In genomic region chr10:7797582-7797981, GRCh38 we compare ENCODE assay signal across 1 cellular context.
TF ChIP-seq lines count a peak whose summit lies in the region.

No MANE protein-coding gene starts in this region.

TF ChIP-seq in HepG2, 621 proteins besides CTCF, POLR2A, EP300 and RAD21:
- TF ChIP-seq MYNN (CRISPR knock-in tag; IDR thresholded peaks at IDR 0.05; ENCODE audit: low read depth) (no peak), HOMEZ (CRISPR knock-in tag; IDR thresholded peaks at IDR 0.05; ENCODE audit: low read depth) (0 out of 2 replicates have a peak, but pooled peaks have one; percentile 41), FOSL2 (CRISPR knock-in tag; IDR thresholded peaks at IDR 0.05) (peak; percentile 76), ZBTB33 (CRISPR knock-in tag; IDR thresholded peaks at IDR 0.05) (peak; percentile 50; the same call in 1 of the 2 replicates), ZNF564 (CRISPR knock-in tag; IDR thresholded peaks at IDR 0.05) (no peak)
- TF ChIP-seq, protein P1, sequence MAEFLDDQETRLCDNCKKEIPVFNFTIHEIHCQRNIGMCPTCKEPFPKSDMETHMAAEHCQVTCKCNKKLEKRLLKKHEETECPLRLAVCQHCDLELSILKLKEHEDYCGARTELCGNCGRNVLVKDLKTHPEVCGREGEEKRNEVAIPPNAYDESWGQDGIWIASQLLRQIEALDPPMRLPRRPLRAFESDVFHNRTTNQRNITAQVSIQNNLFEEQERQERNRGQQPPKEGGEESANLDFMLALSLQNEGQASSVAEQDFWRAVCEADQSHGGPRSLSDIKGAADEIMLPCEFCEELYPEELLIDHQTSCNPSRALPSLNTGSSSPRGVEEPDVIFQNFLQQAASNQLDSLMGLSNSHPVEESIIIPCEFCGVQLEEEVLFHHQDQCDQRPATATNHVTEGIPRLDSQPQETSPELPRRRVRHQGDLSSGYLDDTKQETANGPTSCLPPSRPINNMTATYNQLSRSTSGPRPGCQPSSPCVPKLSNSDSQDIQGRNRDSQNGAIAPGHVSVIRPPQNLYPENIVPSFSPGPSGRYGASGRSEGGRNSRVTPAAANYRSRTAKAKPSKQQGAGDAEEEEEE (CRISPR knock-in tag; IDR thresholded peaks at IDR 0.05; ENCODE audit: borderline replicate concordance) = no peak
- TF ChIP-seq, protein P2, sequence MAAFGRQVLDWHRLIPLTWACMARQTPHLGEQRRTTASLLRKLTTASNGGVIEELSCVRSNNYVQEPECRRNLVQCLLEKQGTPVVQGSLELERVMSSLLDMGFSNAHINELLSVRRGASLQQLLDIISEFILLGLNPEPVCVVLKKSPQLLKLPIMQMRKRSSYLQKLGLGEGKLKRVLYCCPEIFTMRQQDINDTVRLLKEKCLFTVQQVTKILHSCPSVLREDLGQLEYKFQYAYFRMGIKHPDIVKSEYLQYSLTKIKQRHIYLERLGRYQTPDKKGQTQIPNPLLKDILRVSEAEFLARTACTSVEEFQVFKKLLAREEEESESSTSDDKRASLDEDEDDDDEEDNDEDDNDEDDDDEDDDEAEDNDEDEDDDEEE (CRISPR knock-in tag; IDR thresholded peaks at IDR 0.05) = no peak
